Comparison of ENCODE assay signal across 1 cellular context in the genomic region with DNA sequence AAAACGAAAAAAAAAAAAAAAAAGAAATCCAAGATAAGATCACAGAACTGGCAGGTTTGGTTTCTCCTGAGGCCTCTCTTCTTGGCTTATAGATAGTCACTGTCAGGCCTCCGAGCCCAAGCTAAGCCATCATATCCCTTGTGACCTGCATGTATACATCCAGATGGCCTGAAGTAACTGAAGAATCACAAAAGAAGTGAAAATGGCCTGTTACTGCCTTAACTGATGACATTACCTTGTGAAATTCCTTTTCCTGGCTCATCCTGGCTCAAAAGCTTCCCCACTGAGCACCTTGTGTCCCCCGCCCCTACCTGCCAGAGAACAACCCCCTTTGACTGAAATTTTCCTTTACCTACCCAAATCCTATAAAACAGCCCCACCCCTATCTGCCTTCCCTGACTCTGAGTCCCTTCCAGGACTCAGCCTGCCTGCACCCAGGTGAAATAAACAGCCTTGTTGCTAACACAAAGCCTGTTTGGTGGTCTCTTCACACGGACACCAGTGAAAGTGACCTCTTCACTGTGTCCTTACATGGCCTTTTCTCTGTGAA.
A peak's percentile ranks its signal among the peaks of the same experiment; 100 is the strongest.
TF ChIP-seq lines count a peak whose summit lies in the region.
"Not testable (repeated sequence)": the region's sequence is repeated elsewhere in the genome, so short reads cannot be mapped to it uniquely, and the experiment has no call there.

No MANE protein-coding gene starts in this region.

TF ChIP-seq in K562, 482 proteins besides CTCF, POLR2A, EP300 and RAD21 (continues in another document):
- TF ChIP-seq NCOA1 (IDR thresholded peaks at IDR 0.05; ENCODE audit: low read depth) (0 out of 2 replicates have a peak, but pooled peaks have one; percentile 32), ATF1 (tag; IDR thresholded peaks at IDR 0.05) (peak; percentile 87; the same call in 1 of the 2 replicates), NR2C1 (tag; IDR thresholded peaks at IDR 0.05) (0 out of 2 replicates have a peak, but pooled peaks have one; percentile 1), DMBX1 (CRISPR knock-in tag; IDR thresholded peaks at IDR 0.05; ENCODE audit: borderline replicate concordance) (peak; percentile 10; the same call in 1 of the 2 replicates), MGA (IDR thresholded peaks at IDR 0.05) (peak; percentile 13; the same call in 1 of the 2 replicates), MTA3 (IDR thresholded peaks at IDR 0.05; ENCODE audit: borderline replicate concordance) (0 out of 2 replicates have a peak, but pooled peaks have one; percentile 30), CREB3L1 (IDR thresholded peaks at IDR 0.05; ENCODE audit: borderline replicate concordance, low read depth) (0 out of 2 replicates have a peak, but pooled peaks have one; percentile 11), PKNOX1 (IDR thresholded peaks at IDR 0.05) (0 out of 2 replicates have a peak, but pooled peaks have one; percentile 38), L3MBTL2 (IDR thresholded peaks at IDR 0.05) (peak; percentile 63), ARNT (IDR thresholded peaks at IDR 0.05) (0 out of 4 replicates have a peak, but pooled peaks of 1 of the 2 experiments have one; percentile 74), ZFX (CRISPR knock-in tag; IDR thresholded peaks at IDR 0.05) (peak; percentile 40; the same call in 1 of the 2 replicates), CUX1 (CRISPR knock-in tag; IDR thresholded peaks at IDR 0.05) (peak; percentile 61; the same call in 1 of the 2 replicates)
- not testable (repeated sequence) for TF ChIP-seq ATF1 (CRISPR knock-in tag; IDR thresholded peaks at IDR 0.05); NR2C1 (IDR thresholded peaks at IDR 0.05)
- TF ChIP-seq, protein P1, sequence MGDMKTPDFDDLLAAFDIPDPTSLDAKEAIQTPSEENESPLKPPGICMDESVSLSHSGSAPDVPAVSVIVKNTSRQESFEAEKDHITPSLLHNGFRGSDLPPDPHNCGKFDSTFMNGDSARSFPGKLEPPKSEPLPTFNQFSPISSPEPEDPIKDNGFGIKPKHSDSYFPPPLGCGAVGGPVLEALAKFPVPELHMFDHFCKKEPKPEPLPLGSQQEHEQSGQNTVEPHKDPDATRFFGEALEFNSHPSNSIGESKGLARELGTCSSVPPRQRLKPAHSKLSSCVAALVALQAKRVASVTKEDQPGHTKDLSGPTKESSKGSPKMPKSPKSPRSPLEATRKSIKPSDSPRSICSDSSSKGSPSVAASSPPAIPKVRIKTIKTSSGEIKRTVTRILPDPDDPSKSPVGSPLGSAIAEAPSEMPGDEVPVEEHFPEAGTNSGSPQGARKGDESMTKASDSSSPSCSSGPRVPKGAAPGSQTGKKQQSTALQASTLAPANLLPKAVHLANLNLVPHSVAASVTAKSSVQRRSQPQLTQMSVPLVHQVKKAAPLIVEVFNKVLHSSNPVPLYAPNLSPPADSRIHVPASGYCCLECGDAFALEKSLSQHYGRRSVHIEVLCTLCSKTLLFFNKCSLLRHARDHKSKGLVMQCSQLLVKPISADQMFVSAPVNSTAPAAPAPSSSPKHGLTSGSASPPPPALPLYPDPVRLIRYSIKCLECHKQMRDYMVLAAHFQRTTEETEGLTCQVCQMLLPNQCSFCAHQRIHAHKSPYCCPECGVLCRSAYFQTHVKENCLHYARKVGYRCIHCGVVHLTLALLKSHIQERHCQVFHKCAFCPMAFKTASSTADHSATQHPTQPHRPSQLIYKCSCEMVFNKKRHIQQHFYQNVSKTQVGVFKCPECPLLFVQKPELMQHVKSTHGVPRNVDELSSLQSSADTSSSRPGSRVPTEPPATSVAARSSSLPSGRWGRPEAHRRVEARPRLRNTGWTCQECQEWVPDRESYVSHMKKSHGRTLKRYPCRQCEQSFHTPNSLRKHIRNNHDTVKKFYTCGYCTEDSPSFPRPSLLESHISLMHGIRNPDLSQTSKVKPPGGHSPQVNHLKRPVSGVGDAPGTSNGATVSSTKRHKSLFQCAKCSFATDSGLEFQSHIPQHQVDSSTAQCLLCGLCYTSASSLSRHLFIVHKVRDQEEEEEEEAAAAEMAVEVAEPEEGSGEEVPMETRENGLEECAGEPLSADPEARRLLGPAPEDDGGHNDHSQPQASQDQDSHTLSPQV (IDR thresholded peaks at IDR 0.05) = peak; percentile 32; the same call in 1 of the 2 replicates
